33 cellular contexts compared by ENCODE assay signal in genomic region chr3:111584724-111585123, GRCh38. TPM values are rescaled to one million over a fixed set of nuclear protein-coding genes. Genes with fewer than 3 reads are reported as not detected.
DNase-seq lines count a peak whose midpoint lies in the region; ATAC-seq and TF ChIP-seq lines count a peak whose summit lies in the region.
"Had no signal": no experiment of that assay in that cellular context is flagged by ENCODE, and none has a peak within 500 bp of the region (broad histone marks: within the 10 kb centered on the region; RNA-seq: fewer than 3 reads in every experiment).

No MANE protein-coding gene starts in this region.

- H3K27ac ChIP-seq in RWPE2 (ENCODE audit: poor library complexity, severe bottlenecking) = peak overlapping the region; percentile 94
- peak overlapping the region; percentile 68 for H3K27ac ChIP-seq in hepatocyte
- H3K27ac ChIP-seq in thyroid gland = peak overlapping the region; percentile 0 to 92 (median 92)
- H3K27ac ChIP-seq: KMS-11, left ventricle myocardium inferior, spleen, tibial artery had no signal

- H3K9me3 Mint-ChIP-seq in activated T-cell treated with anti-CD3 and anti-CD28 coated beads, Interleukin-2, amount 50 U/mL, for 72 hours = peaks cover 8 to 9% of the 10 kb centered on the region in 2 donors
- peaks cover 3% of the 10 kb centered on the region for H3K9me3 Mint-ChIP-seq in stimulated activated memory B cell treated with anti-CD40 and anti-IgM and Interleukin-4, amounts not matched to agents 10 μg/mL and 1 μg/mL and 100 μg/mL, for 72 hours
- H3K9me3 Mint-ChIP-seq: natural killer cell had no signal

- H3K27me3 Mint-ChIP-seq in activated T-cell treated with anti-CD3 and anti-CD28 coated beads, Interleukin-2, amount 50 U/mL, for 72 hours (ENCODE audit: low read depth) = no peaks in the 10 kb centered on the region
- no peaks in the 10 kb centered on the region for H3K27me3 Mint-ChIP-seq in stimulated activated memory B cell treated with anti-CD40 and anti-IgM and Interleukin-4, amounts not matched to agents 10 μg/mL and 1 μg/mL and 100 μg/mL, for 72 hours
- H3K27me3 Mint-ChIP-seq: activated naive CD8-positive, alpha-beta T cell treated with anti-CD3 and anti-CD28 coated beads, Interleukin-2, amount 10 ng/mL, durations not matched to agents 7 days and 5 days; stimulated activated naive B cell treated with anti-CD40 and anti-IgM and Interleukin-4, amounts not matched to agents 10 μg/mL and 1 μg/mL and 100 μg/mL, for 72 hours had no signal

- H3K4me1 ChIP-seq in RWPE2 (ENCODE audit: insufficient read depth, poor library complexity, severe bottlenecking) = peaks cover 48% of the 10 kb centered on the region
- H3K4me1 ChIP-seq in hepatocyte (ENCODE audit: insufficient read depth) = peaks cover 12% of the 10 kb centered on the region
- peaks cover 56% of the 10 kb centered on the region in 2 donors for H3K4me1 ChIP-seq in thyroid gland
- H3K4me1 ChIP-seq: left ventricle myocardium inferior had no signal

- H3K36me3 Mint-ChIP-seq in activated T-cell treated with anti-CD3 and anti-CD28 coated beads, Interleukin-2, amount 50 U/mL, for 72 hours (ENCODE audit: insufficient read depth in 2 of 2) = peaks cover 33 to 72% of the 10 kb centered on the region in 2 donors
- H3K36me3 Mint-ChIP-seq in stimulated activated memory B cell treated with anti-CD40 and anti-IgM and Interleukin-4, amounts not matched to agents 10 μg/mL and 1 μg/mL and 100 μg/mL, for 72 hours = peaks cover 5% of the 10 kb centered on the region

- TF ChIP-seq CTCF in RWPE2 (IDR thresholded peaks at IDR 0.05; ENCODE audit: poor library complexity, severe bottlenecking) (no peak), hepatocyte (IDR thresholded peaks at IDR 0.05; ENCODE audit: poor library complexity) (no peak), thyroid gland (IDR thresholded peaks at IDR 0.05) (no peak)

- DNase-seq in activated T-cell treated with anti-CD3 and anti-CD28 coated beads, Interleukin-2, amount 50 U/mL, for 72 hours = no peak
- DNase-seq in activated T-cell treated with anti-CD3 and anti-CD28 coated beads for 4 hours = no peak
- no peak for DNase-seq in RWPE2 (ENCODE audit: low spot score)
- no peak for DNase-seq in hepatocyte (ENCODE audit: low spot score)
- no peak for DNase-seq in thyroid gland
- DNase-seq in HuH-7.5 (ENCODE audit: low spot score) = no peak
- DNase-seq in NCI-H2081 (lab: John Stamatoyannopoulos, UW) = no peak
- DNase-seq: activated CD4-positive, alpha-beta T cell treated with anti-CD3 and anti-CD28 coated beads for 1 hour; activated naive CD8-positive, alpha-beta T cell treated with anti-CD3 and anti-CD28 coated beads, Interleukin-2, amount 10 ng/mL, durations not matched to agents 7 days and 5 days; activated T-cell treated with anti-CD3 and anti-CD28 coated beads, Interleukin-2, amount 50 U/mL, for 4 hours; AML-193; effector CD8-positive, alpha-beta T cell; erythroblast; foreskin fibroblast; GF-D8; left ventricle myocardium inferior; midbrain; MV-4-11; natural killer cell; NCI-H146; NCI-H524; NK-92 treated with Interleukin-12 subunit alpha and Interleukin-12 subunit beta, amount 100 ng/mL, for 24 hours; SIG-M5; spleen; stimulated activated CD4-positive, alpha-beta T cell treated with anti-CD3 and anti-CD28 coated beads, Interleukin-2, amount 100 ng/mL, for 48 hours; stimulated activated naive B cell treated with anti-CD40 and anti-IgM and Interleukin-4, amounts not matched to agents 10 μg/mL and 1 μg/mL and 100 μg/mL, for 72 hours; tibial artery had no signal

- H3K27me3 ChIP-seq in RWPE2 (ENCODE audit: insufficient read depth, poor library complexity, severe bottlenecking) = no peaks in the 10 kb centered on the region
- H3K27me3 ChIP-seq in hepatocyte = no peaks in the 10 kb centered on the region
- no peaks in the 10 kb centered on the region for H3K27me3 ChIP-seq in thyroid gland
- H3K27me3 ChIP-seq: spleen, tibial artery had no signal

- no peaks in the 10 kb centered on the region for H3K79me2 ChIP-seq in hepatocyte

- no peaks in the 10 kb centered on the region for H3K9me2 ChIP-seq in hepatocyte (replicated peaks; ENCODE audit: insufficient read depth)

- 96% methylated on average over 2 of the region's 2 CpGs for WGBS in hepatocyte (ENCODE audit: low lambda C conversion rate, missing lambda C conversion rate)
- WGBS in thyroid gland, 2 donors = 98 to 99% methylated on average over 2 of the region's 2 CpGs

- H3K4me3 Mint-ChIP-seq in activated T-cell treated with anti-CD3 and anti-CD28 coated beads, Interleukin-2, amount 50 U/mL, for 72 hours = no peak overlapping the region
- no peak overlapping the region for H3K4me3 Mint-ChIP-seq in stimulated activated memory B cell treated with anti-CD40 and anti-IgM and Interleukin-4, amounts not matched to agents 10 μg/mL and 1 μg/mL and 100 μg/mL, for 72 hours
- H3K4me3 Mint-ChIP-seq: activated naive CD8-positive, alpha-beta T cell treated with anti-CD3 and anti-CD28 coated beads, Interleukin-2, amount 10 ng/mL, durations not matched to agents 7 days and 5 days; activated T-cell treated with anti-CD3 and anti-CD28 coated beads, Interleukin-2, amount 50 U/mL, for 4 hours; natural killer cell; stimulated activated naive B cell treated with anti-CD40 and anti-IgM and Interleukin-4, amounts not matched to agents 10 μg/mL and 1 μg/mL and 100 μg/mL, for 72 hours had no signal

- H3K9me3 ChIP-seq in RWPE2 (ENCODE audit: severe bottlenecking) = no peaks in the 10 kb centered on the region
- no peaks in the 10 kb centered on the region for H3K9me3 ChIP-seq in hepatocyte (ENCODE audit: low read depth)
- H3K9me3 ChIP-seq in thyroid gland = no peaks in the 10 kb centered on the region
- H3K9me3 ChIP-seq: left ventricle myocardium inferior, spleen, tibial artery had no signal

- H3K4me1 Mint-ChIP-seq in activated T-cell treated with anti-CD3 and anti-CD28 coated beads, Interleukin-2, amount 50 U/mL, for 72 hours (ENCODE audit: low read depth) = peaks cover 83% of the 10 kb centered on the region
- peaks cover 11% of the 10 kb centered on the region for H3K4me1 Mint-ChIP-seq in stimulated activated memory B cell treated with anti-CD40 and anti-IgM and Interleukin-4, amounts not matched to agents 10 μg/mL and 1 μg/mL and 100 μg/mL, for 72 hours

- peak overlapping the region; percentile 16 for H3K27ac Mint-ChIP-seq in activated T-cell treated with anti-CD3 and anti-CD28 coated beads, Interleukin-2, amount 50 U/mL, for 72 hours
- H3K27ac Mint-ChIP-seq in stimulated activated memory B cell treated with anti-CD40 and anti-IgM and Interleukin-4, amounts not matched to agents 10 μg/mL and 1 μg/mL and 100 μg/mL, for 72 hours = no peak overlapping the region
- H3K27ac Mint-ChIP-seq: activated naive CD8-positive, alpha-beta T cell treated with anti-CD3 and anti-CD28 coated beads, Interleukin-2, amount 10 ng/mL, durations not matched to agents 7 days and 5 days; stimulated activated naive B cell treated with anti-CD40 and anti-IgM and Interleukin-4, amounts not matched to agents 10 μg/mL and 1 μg/mL and 100 μg/mL, for 72 hours had no signal

- ATAC-seq in activated T-cell treated with anti-CD3 and anti-CD28 coated beads, Interleukin-2, amount 50 U/mL, for 72 hours (replicated peaks in 1 of 2) = no peak
- ATAC-seq in RWPE2 (ENCODE audit: low read depth) = no peak
- ATAC-seq in stimulated activated memory B cell treated with anti-CD40 and anti-IgM and Interleukin-4, amounts not matched to agents 10 μg/mL and 1 μg/mL and 100 μg/mL, for 72 hours = no peak
- ATAC-seq: activated T-cell treated with anti-CD3 and anti-CD28 coated beads, Interleukin-2, amount 50 U/mL, for 4 hours; natural killer cell; Panc1; stimulated activated naive B cell treated with anti-CD40 and anti-IgM and Interleukin-4, amounts not matched to agents 10 μg/mL and 1 μg/mL and 100 μg/mL, for 72 hours had no signal

- H2AFZ ChIP-seq in hepatocyte = no peak overlapping the region

- intact Hi-C loops in thyroid gland (cut with DNase I) = no loop called here

- H3K4me3 ChIP-seq in RWPE2 (ENCODE audit: severe bottlenecking) (no peak overlapping the region), hepatocyte (no peak overlapping the region), thyroid gland (replicated peaks in 1 of 3) (no peak overlapping the region)
- H3K4me3 ChIP-seq: left ventricle myocardium inferior, spleen, tibial artery had no signal

- H4K20me1 ChIP-seq in hepatocyte (ENCODE audit: insufficient read depth, poor library complexity, severe bottlenecking) = no peaks in the 10 kb centered on the region

- no peak for TF ChIP-seq POLR2A in thyroid gland (IDR thresholded peaks at IDR 0.05)

- H3K36me3 ChIP-seq in RWPE2 (ENCODE audit: low read depth) (no peaks in the 10 kb centered on the region), hepatocyte (replicated peaks; ENCODE audit: insufficient read depth, low read depth) (no peaks in the 10 kb centered on the region), thyroid gland (no peaks in the 10 kb centered on the region)
- H3K36me3 ChIP-seq: left ventricle myocardium inferior, tibial artery had no signal

- no peak overlapping the region for H3K4me2 ChIP-seq in hepatocyte
- H3K4me2 ChIP-seq: KMS-11 had no signal

RNA-seq across cellular contexts. Expression of gene ZBED2, which starts 10.4 kb away (rescaled TPM):
- 100 to 1,000 TPM; 360 to 597 TPM for total RNA-seq in activated T-cell treated with anti-CD3 and anti-CD28 coated beads, Interleukin-2, amount 50 U/mL, for 72 hours
- total RNA-seq in hepatocyte (0.32 and 0.50 TPM in 2 replicates), thyroid gland (100 to 1,000 TPM in 2 of 4 donors, 10 to 100 TPM in 2; 31.1 to 163 (median 88.9) TPM)
- polyA plus RNA-seq in hepatocyte = 0.66 and 1.5 TPM in 2 replicates
- total RNA-seq: H4, left ventricle myocardium inferior, osteocyte had no signal

RNA-seq across cellular contexts. Expression of gene CD96, which starts 42.7 kb away (rescaled TPM):
- total RNA-seq in activated T-cell treated with anti-CD3 and anti-CD28 coated beads, Interleukin-2, amount 50 U/mL, for 72 hours = 10 to 100 TPM; 88.9 to 99.6 TPM
- total RNA-seq in hepatocyte (0.28 and 0.60 TPM in 2 replicates), thyroid gland (1 to 10 TPM; 2.8 to 4.6 (median 3.7) TPM)
- 0.36 and 2.0 TPM in 2 replicates for polyA plus RNA-seq in hepatocyte
- total RNA-seq: A172, osteocyte had no signal

Comparison
In these comparisons a context has a peak if more than half of its experiments do, and no peak if none do; other contexts are left out.
1. RNA of gene ZBED2, which starts 10.4 kb away (total RNA-seq): 360 to 597 TPM in activated T-cell treated with anti-CD3 and anti-CD28 coated beads, Interleukin-2, amount 50 U/mL, for 72 hours and 31.1 to 163 TPM in thyroid gland; 0.32 to 0.50 TPM in hepatocyte; every median in the first group is over 10 times any median in the second.
2. RNA of gene CD96, which starts 42.7 kb away (total RNA-seq): 88.9 to 99.6 TPM in activated T-cell treated with anti-CD3 and anti-CD28 coated beads, Interleukin-2, amount 50 U/mL, for 72 hours; 2.8 to 4.6 TPM in thyroid gland and 0.28 to 0.60 TPM in hepatocyte; every median in the first group is over 10 times any median in the second.
3. Peak in every context shown above with its lines, with median percentiles within 50 percentile points of each other: H3K27ac ChIP-seq.